Comparison of ENCODE assay signal across 1 cellular context in the genomic region with DNA sequence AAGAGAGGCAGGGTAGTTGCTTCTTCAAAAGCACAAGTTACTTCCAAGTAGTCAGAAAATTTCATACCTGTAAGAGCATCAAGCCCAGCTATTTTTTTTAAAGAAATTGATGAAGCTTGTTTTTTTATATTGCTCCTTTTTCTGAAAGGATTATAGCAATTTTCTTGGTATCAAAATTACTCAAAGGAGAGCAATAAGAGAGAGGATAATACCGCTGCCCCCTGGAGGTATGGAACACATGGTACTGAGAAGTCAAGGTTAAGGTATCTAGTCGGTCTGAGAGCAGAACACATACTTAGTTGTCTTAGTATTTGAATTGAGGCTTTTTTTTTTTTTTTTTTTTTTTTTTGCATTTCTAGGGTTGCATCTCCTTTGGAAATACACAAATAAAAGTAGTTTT.
TF ChIP-seq lines count a peak whose summit lies in the region.

No MANE protein-coding gene starts in this region.

TF ChIP-seq in SK-N-SH treated with all-trans-retinoic acid at 6 μM for 48 hours, 23 proteins besides CTCF, POLR2A, EP300 and RAD21 (continued from another document):
- TF ChIP-seq, protein P1, sequence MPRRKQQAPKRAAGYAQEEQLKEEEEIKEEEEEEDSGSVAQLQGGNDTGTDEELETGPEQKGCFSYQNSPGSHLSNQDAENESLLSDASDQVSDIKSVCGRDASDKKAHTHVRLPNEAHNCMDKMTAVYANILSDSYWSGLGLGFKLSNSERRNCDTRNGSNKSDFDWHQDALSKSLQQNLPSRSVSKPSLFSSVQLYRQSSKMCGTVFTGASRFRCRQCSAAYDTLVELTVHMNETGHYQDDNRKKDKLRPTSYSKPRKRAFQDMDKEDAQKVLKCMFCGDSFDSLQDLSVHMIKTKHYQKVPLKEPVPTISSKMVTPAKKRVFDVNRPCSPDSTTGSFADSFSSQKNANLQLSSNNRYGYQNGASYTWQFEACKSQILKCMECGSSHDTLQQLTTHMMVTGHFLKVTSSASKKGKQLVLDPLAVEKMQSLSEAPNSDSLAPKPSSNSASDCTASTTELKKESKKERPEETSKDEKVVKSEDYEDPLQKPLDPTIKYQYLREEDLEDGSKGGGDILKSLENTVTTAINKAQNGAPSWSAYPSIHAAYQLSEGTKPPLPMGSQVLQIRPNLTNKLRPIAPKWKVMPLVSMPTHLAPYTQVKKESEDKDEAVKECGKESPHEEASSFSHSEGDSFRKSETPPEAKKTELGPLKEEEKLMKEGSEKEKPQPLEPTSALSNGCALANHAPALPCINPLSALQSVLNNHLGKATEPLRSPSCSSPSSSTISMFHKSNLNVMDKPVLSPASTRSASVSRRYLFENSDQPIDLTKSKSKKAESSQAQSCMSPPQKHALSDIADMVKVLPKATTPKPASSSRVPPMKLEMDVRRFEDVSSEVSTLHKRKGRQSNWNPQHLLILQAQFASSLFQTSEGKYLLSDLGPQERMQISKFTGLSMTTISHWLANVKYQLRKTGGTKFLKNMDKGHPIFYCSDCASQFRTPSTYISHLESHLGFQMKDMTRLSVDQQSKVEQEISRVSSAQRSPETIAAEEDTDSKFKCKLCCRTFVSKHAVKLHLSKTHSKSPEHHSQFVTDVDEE (CRISPR knock-in tag; IDR thresholded peaks at IDR 0.05): no peak
- no peak for TF ChIP-seq ZFP30 (CRISPR knock-in tag; IDR thresholded peaks at IDR 0.05)
- no peak for TF ChIP-seq ZNF565 (CRISPR knock-in tag; conservative IDR thresholded peaks at IDR 0.05; ENCODE audit: low read depth)
- TF ChIP-seq ESRRG (CRISPR knock-in tag; IDR thresholded peaks at IDR 0.05): no peak
- no peak for TF ChIP-seq ARNTL (CRISPR knock-in tag; IDR thresholded peaks at IDR 0.05; ENCODE audit: borderline replicate concordance, low read depth)
- TF ChIP-seq ZC3H10 (CRISPR knock-in tag; IDR thresholded peaks at IDR 0.05): no peak
- TF ChIP-seq CREB5 (CRISPR knock-in tag; IDR thresholded peaks at IDR 0.05; ENCODE audit: low read depth): no peak
